In the genomic region with DNA sequence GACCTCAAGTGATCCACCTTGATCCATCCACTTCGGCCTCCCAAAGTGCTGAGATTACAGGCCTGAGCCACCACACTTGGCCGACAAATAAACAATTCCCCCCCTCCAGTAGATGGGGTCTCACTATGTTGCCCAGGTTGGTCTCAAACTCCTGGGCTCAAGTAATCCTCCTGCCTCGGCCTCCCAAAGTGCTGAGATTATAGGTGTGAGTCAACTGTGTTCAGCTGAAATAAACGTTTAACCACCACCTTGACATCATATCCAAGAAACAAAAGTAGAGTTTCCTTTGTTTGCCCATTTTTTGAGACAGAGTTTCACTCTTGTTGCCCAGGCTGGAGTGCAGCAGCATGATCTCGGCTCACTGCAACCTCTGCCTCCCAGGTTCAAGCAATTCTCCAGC, we compare ENCODE assay signal across 8 cellular contexts.
DNase-seq lines count a peak whose midpoint lies in the region; ATAC-seq, FAIRE-seq and TF ChIP-seq lines count a peak whose summit lies in the region.
"Not testable (repeated sequence)": the region's sequence is repeated elsewhere in the genome, so short reads cannot be mapped to it uniquely, and the experiment has no call there.

No MANE protein-coding gene starts in this region.

- not testable (repeated sequence) for H3K27me3 Mint-ChIP-seq in CD4-positive, CD25-positive, alpha-beta regulatory T cell; activated CD4-positive, alpha-beta T cell treated with anti-CD3 and anti-CD28 coated beads, Interleukin-2, amount 10 ng/mL, durations not matched to agents 7 days and 5 days; activated naive CD4-positive, alpha-beta T cell treated with anti-CD3 and anti-CD28 coated beads, Interleukin-2, amount 50 U/mL, for 24 hours; central memory CD8-positive, alpha-beta T cell; natural killer cell (ENCODE audit: low read depth in 2 of 2)

- WGBS in small intestine, 3 donors, result 44 to 67% (median 51%) methylated on average over 5 of the region's 5 CpGs

- peaks cover 100% of the 10 kb centered on the region for H3K79me2 ChIP-seq in PC-9 (ENCODE audit: low read depth)

- not testable (repeated sequence) for H3K36me3 ChIP-seq in CD4-positive, CD25-positive, alpha-beta regulatory T cell (ENCODE audit: control insufficient read depth, insufficient read depth, low read length); PC-9 (ENCODE audit: low read depth); left ventricle myocardium inferior; small intestine (ENCODE audit: control insufficient read depth in 2 of 2, insufficient read depth in 2 of 2, low read length in 2 of 2)

- peaks cover 42% of the 10 kb centered on the region for H3F3A ChIP-seq in PC-9 (ENCODE audit: insufficient read depth, low read depth)

- peaks cover 100% of the 10 kb centered on the region for H4K20me1 ChIP-seq in PC-9 (ENCODE audit: insufficient read depth)

- H3K27ac ChIP-seq in CD4-positive, CD25-positive, alpha-beta regulatory T cell (ENCODE audit: insufficient read depth, low read length, poor library complexity, severe bottlenecking), result not testable (repeated sequence)
- H3K27ac ChIP-seq in PC-9 (peak overlapping the region; percentile 83), left ventricle myocardium inferior (replicated peaks) (peak overlapping the region; percentile 66), small intestine (ENCODE audit: low read depth in 1 of 2, low read length in 1 of 2) (peak overlapping the region; percentile 12 to 88)

- POLR2A ChIA-PET in PC-9 (lab: Charles Lee; ENCODE audit: unreplicated experiment), result interaction anchor here (0.6 kb wide), 2 partner anchors 13 to 140 kb away, joined by 3 read pairs; no protein-coding TSS in a partner anchor
- POLR2A ChIA-PET in activated CD4-positive, alpha-beta T cell treated with anti-CD3 and anti-CD28 coated beads, Interleukin-2, amount 10 ng/mL, durations not matched to agents 7 days and 5 days (lab: Charles Lee), result interaction anchor here (0.6 kb wide), 1 partner anchor 152 kb away, joined by 3 read pairs; no protein-coding TSS in a partner anchor

- peak overlapping the region; percentile 44 for H3K4me3 ChIP-seq in CD4-positive, CD25-positive, alpha-beta regulatory T cell (ENCODE audit: low read depth, low read length)
- not testable (repeated sequence) for H3K4me3 ChIP-seq in PC-9; small intestine (ENCODE audit: low read depth in 1 of 2, low read length in 2 of 2)
- H3K4me3 ChIP-seq in left ventricle myocardium inferior, result peak overlapping the region; percentile 4

- not testable (repeated sequence) for BruUV-seq in PC-9 (replicated peaks; lab: Mats Ljungman, UMichigan)

- not testable (repeated sequence) for H3K27me3 ChIP-seq in CD4-positive, CD25-positive, alpha-beta regulatory T cell (ENCODE audit: control insufficient read depth, insufficient read depth, low read length); PC-9 (ENCODE audit: insufficient read depth, low read depth); left ventricle myocardium inferior (ENCODE audit: low read depth); small intestine (ENCODE audit: control insufficient read depth in 2 of 2, insufficient read depth in 2 of 2, low read length in 2 of 2)

- not testable (repeated sequence) for FAIRE-seq in small intestine (lab: Jason Lieb, UNC)

- peak overlapping the region; percentile 66 for H3K4me2 ChIP-seq in PC-9

- H3K4me1 Mint-ChIP-seq in CD4-positive, CD25-positive, alpha-beta regulatory T cell, result peaks cover 33 to 95% (median 74%) of the 10 kb centered on the region in 4 donors
- H3K4me1 Mint-ChIP-seq in activated CD4-positive, alpha-beta T cell treated with anti-CD3 and anti-CD28 coated beads, Interleukin-2, amount 10 ng/mL, durations not matched to agents 7 days and 5 days, result peaks cover 77% of the 10 kb centered on the region
- peaks cover 88% of the 10 kb centered on the region for H3K4me1 Mint-ChIP-seq in activated naive CD4-positive, alpha-beta T cell treated with anti-CD3 and anti-CD28 coated beads, Interleukin-2, amount 50 U/mL, for 24 hours
- peaks cover 81% of the 10 kb centered on the region for H3K4me1 Mint-ChIP-seq in central memory CD8-positive, alpha-beta T cell
- peaks cover 75 to 85% of the 10 kb centered on the region in 2 donors for H3K4me1 Mint-ChIP-seq in natural killer cell

- not testable (repeated sequence) for ATAC-seq in CD4-positive, CD25-positive, alpha-beta regulatory T cell (ENCODE audit: low read depth in 2 of 2); central memory CD8-positive, alpha-beta T cell (replicated peaks; ENCODE audit: extremely low read depth, poor library complexity, severe bottlenecking); natural killer cell

- H3K9me3 ChIP-seq in CD4-positive, CD25-positive, alpha-beta regulatory T cell (ENCODE audit: control insufficient read depth in 2 of 2, low read length in 2 of 2); PC-9 (ENCODE audit: insufficient read depth, low read depth); left ventricle myocardium inferior (replicated peaks); small intestine (ENCODE audit: control insufficient read depth, low read depth): not testable (repeated sequence)

- not testable (repeated sequence) for H3K36me3 Mint-ChIP-seq in CD4-positive, CD25-positive, alpha-beta regulatory T cell; activated CD4-positive, alpha-beta T cell treated with anti-CD3 and anti-CD28 coated beads, Interleukin-2, amount 10 ng/mL, durations not matched to agents 7 days and 5 days (ENCODE audit: low read depth); activated naive CD4-positive, alpha-beta T cell treated with anti-CD3 and anti-CD28 coated beads, Interleukin-2, amount 50 U/mL, for 24 hours; natural killer cell
- H3K36me3 Mint-ChIP-seq in central memory CD8-positive, alpha-beta T cell (ENCODE audit: insufficient read depth), result peaks cover 14% of the 10 kb centered on the region

- CTCF ChIA-PET in PC-9 (lab: Charles Lee), result interaction anchor here (0.6 to 0.7 kb wide), 2 partner anchors 13 to 139 kb away, joined by 3 read pairs; no protein-coding TSS in a partner anchor
- CTCF ChIA-PET in activated CD4-positive, alpha-beta T cell treated with anti-CD3 and anti-CD28 coated beads, Interleukin-2, amount 10 ng/mL, durations not matched to agents 7 days and 5 days (lab: Charles Lee), result interaction anchor here (0.6 to 2.4 kb wide), 6 partner anchors 9 to 138 kb away, joined by 3 to 7 read pairs (median 3); no protein-coding TSS in a partner anchor

- intact Hi-C loops in PC-9 (cut with micrococcal nuclease; ENCODE audit: unreplicated experiment) (loop anchor here (5.0 kb wide), 1 partner anchor 50 kb away; no protein-coding TSS in a partner anchor), natural killer cell (cut with micrococcal nuclease) (loop anchor here (2.0 kb wide), 1 partner anchor 26 kb away; no protein-coding TSS in a partner anchor)
- intact Hi-C loops in left ventricle myocardium inferior (cut with micrococcal nuclease), result not testable (repeated sequence)

- DNase-seq in CD4-positive, CD25-positive, alpha-beta regulatory T cell; PC-9; activated CD4-positive, alpha-beta T cell treated with anti-CD3 and anti-CD28 coated beads, Interleukin-2, amount 10 ng/mL, durations not matched to agents 7 days and 5 days; central memory CD8-positive, alpha-beta T cell (ENCODE audit: low spot score in 2 of 2); left ventricle myocardium inferior; natural killer cell; small intestine: not testable (repeated sequence)

- not testable (repeated sequence) for H3K9me3 Mint-ChIP-seq in CD4-positive, CD25-positive, alpha-beta regulatory T cell; activated CD4-positive, alpha-beta T cell treated with anti-CD3 and anti-CD28 coated beads, Interleukin-2, amount 10 ng/mL, durations not matched to agents 7 days and 5 days; activated naive CD4-positive, alpha-beta T cell treated with anti-CD3 and anti-CD28 coated beads, Interleukin-2, amount 50 U/mL, for 24 hours; central memory CD8-positive, alpha-beta T cell; natural killer cell

- H3K9me2 ChIP-seq in PC-9 (ENCODE audit: insufficient read depth), result not testable (repeated sequence)

- H3K4me3 Mint-ChIP-seq in CD4-positive, CD25-positive, alpha-beta regulatory T cell, result peak overlapping the region; percentile 82 to 88 (median 83)
- not testable (repeated sequence) for H3K4me3 Mint-ChIP-seq in activated CD4-positive, alpha-beta T cell treated with anti-CD3 and anti-CD28 coated beads, Interleukin-2, amount 10 ng/mL, durations not matched to agents 7 days and 5 days
- H3K4me3 Mint-ChIP-seq in activated naive CD4-positive, alpha-beta T cell treated with anti-CD3 and anti-CD28 coated beads, Interleukin-2, amount 50 U/mL, for 24 hours, result peak overlapping the region; percentile 66
- peak overlapping the region; percentile 68 for H3K4me3 Mint-ChIP-seq in central memory CD8-positive, alpha-beta T cell
- peak overlapping the region; percentile 61 for H3K4me3 Mint-ChIP-seq in natural killer cell

- H3K4me1 ChIP-seq in CD4-positive, CD25-positive, alpha-beta regulatory T cell (ENCODE audit: control insufficient read depth, insufficient read depth, low read length, poor library complexity, severe bottlenecking), result peaks cover 87% of the 10 kb centered on the region
- peaks cover 25% of the 10 kb centered on the region for H3K4me1 ChIP-seq in PC-9 (replicated peaks; ENCODE audit: insufficient read depth)
- H3K4me1 ChIP-seq in left ventricle myocardium inferior, result peaks cover 97% of the 10 kb centered on the region
- H3K4me1 ChIP-seq in small intestine (ENCODE audit: control insufficient read depth in 2 of 2, insufficient read depth in 1 of 2, low read depth in 1 of 2, low read length in 1 of 2), result not testable (repeated sequence)

- H2AFZ ChIP-seq in PC-9, result not testable (repeated sequence)

- H3K27ac Mint-ChIP-seq in CD4-positive, CD25-positive, alpha-beta regulatory T cell, result peak overlapping the region; percentile 54 to 80 (median 78)
- peak overlapping the region; percentile 73 for H3K27ac Mint-ChIP-seq in activated CD4-positive, alpha-beta T cell treated with anti-CD3 and anti-CD28 coated beads, Interleukin-2, amount 10 ng/mL, durations not matched to agents 7 days and 5 days
- peak overlapping the region; percentile 79 for H3K27ac Mint-ChIP-seq in activated naive CD4-positive, alpha-beta T cell treated with anti-CD3 and anti-CD28 coated beads, Interleukin-2, amount 50 U/mL, for 24 hours
- peak overlapping the region; percentile 77 for H3K27ac Mint-ChIP-seq in central memory CD8-positive, alpha-beta T cell (ENCODE audit: low read depth)
- peak overlapping the region; percentile 43 to 78 for H3K27ac Mint-ChIP-seq in natural killer cell

- TF ChIP-seq CTCF in PC-9 (conservative IDR thresholded peaks at IDR 0.05); left ventricle myocardium inferior (IDR thresholded peaks at IDR 0.05; ENCODE audit: borderline replicate concordance); natural killer cell (IDR thresholded peaks at IDR 0.05): not testable (repeated sequence)
